ENCODE assay signal across 11 cellular contexts in genomic region chr10:32971536-32972091, GRCh38. TPM values are rescaled to one million over a fixed set of nuclear protein-coding genes. Genes with fewer than 3 reads are reported as not detected.
A peak's percentile ranks its signal among the peaks of the same experiment; 100 is the strongest.
DNase-seq lines count a peak whose midpoint lies in the region; ATAC-seq and TF ChIP-seq lines count a peak whose summit lies in the region.
"Had no signal": no experiment of that assay in that cellular context is flagged by ENCODE, and none has a peak within 500 bp of the region (broad histone marks: within the 10 kb centered on the region; RNA-seq: fewer than 3 reads in every experiment).

No MANE protein-coding gene starts in this region.

- WGBS in transverse colon (ENCODE audit: low coverage in 1 of 2), 2 donors, result 30 to 37% methylated on average over 6 of the region's 6 CpGs

- no peak for ATAC-seq in gastrocnemius medialis

- no peak for DNase-seq in activated CD4-positive, alpha-beta memory T cell treated with anti-CD3 and anti-CD28 coated beads, Interleukin-2, amount 10 ng/mL, durations not matched to agents 7 days and 5 days
- DNase-seq in activated CD4-positive, alpha-beta memory T cell treated with anti-CD3 and anti-CD28 coated beads for 36 hours, result no peak
- DNase-seq in NCI-H2227 (lab: John Stamatoyannopoulos, UW; ENCODE audit: unreplicated experiment) (peak; percentile 81), cardiac muscle cell (ENCODE audit: low read depth in 1 of 2, low spot score in 1 of 2) (peak in 1 of 2 donors; percentile 48), transverse colon (peak; percentile 42), NOMO-1 treated with DMSO at 0.1 percent for 48 hours (lab: John Stamatoyannopoulos, UW; ENCODE audit: unreplicated experiment) (no peak), gastrocnemius medialis (no peak)
- DNase-seq in activated CD8-positive, alpha-beta memory T cell treated with anti-CD3 and anti-CD28 coated beads, Interleukin-2, amount 50 U/mL, for 4 hours, result no peak
- DNase-seq: activated CD4-positive, alpha-beta T cell treated with anti-CD3 and anti-CD28 coated beads, Interleukin-2, amount 50 U/mL, for 1 hour; foreskin melanocyte; stimulated activated naive CD4-positive, alpha-beta T cell treated with Interleukin-2 at 50 U/mL for 16 hours had no signal

- intact Hi-C loops in activated CD4-positive, alpha-beta memory T cell treated with anti-CD3 and anti-CD28 coated beads for 36 hours (cut with micrococcal nuclease), result loop anchor here (1.0 kb wide), 1 partner anchor 12 kb away; no protein-coding TSS in a partner anchor
- intact Hi-C loops in transverse colon (cut with DNase I; ENCODE audit: low total_unique reads) (no loop called here), gastrocnemius medialis (cut with DNase I; ENCODE audit: low total_unique reads) (no loop called here)

- TF ChIP-seq POLR2A in transverse colon (IDR thresholded peaks at IDR 0.05) (peak; percentile 26), gastrocnemius medialis (IDR thresholded peaks at IDR 0.05) (no peak)

- H3K9me3 ChIP-seq in cardiac muscle cell (ENCODE audit: low read depth), result no peaks in the 10 kb centered on the region
- no peaks in the 10 kb centered on the region for H3K9me3 ChIP-seq in transverse colon
- H3K9me3 ChIP-seq in gastrocnemius medialis, result no peaks in the 10 kb centered on the region

- peaks cover 18% of the 10 kb centered on the region for H3K4me1 ChIP-seq in cardiac muscle cell (ENCODE audit: low read depth)
- peaks cover 0 to 35% (median 16%) of the 10 kb centered on the region in 4 donors for H3K4me1 ChIP-seq in transverse colon
- no peaks in the 10 kb centered on the region for H3K4me1 ChIP-seq in gastrocnemius medialis

- peaks cover 27% of the 10 kb centered on the region for H3K4me1 Mint-ChIP-seq in activated CD4-positive, alpha-beta memory T cell treated with anti-CD3 and anti-CD28 coated beads, Interleukin-2, amount 10 ng/mL, durations not matched to agents 7 days and 5 days
- peaks cover 33% of the 10 kb centered on the region for H3K4me1 Mint-ChIP-seq in activated CD4-positive, alpha-beta memory T cell treated with anti-CD3 and anti-CD28 coated beads for 36 hours (ENCODE audit: low read depth)

- no peak overlapping the region for H3K4me3 Mint-ChIP-seq in activated CD4-positive, alpha-beta memory T cell treated with anti-CD3 and anti-CD28 coated beads, Interleukin-2, amount 10 ng/mL, durations not matched to agents 7 days and 5 days
- H3K4me3 Mint-ChIP-seq in activated CD4-positive, alpha-beta memory T cell treated with anti-CD3 and anti-CD28 coated beads for 36 hours, result no peak overlapping the region

- CTCF ChIA-PET in activated CD4-positive, alpha-beta memory T cell treated with anti-CD3 and anti-CD28 coated beads, Interleukin-2, amount 10 ng/mL, durations not matched to agents 7 days and 5 days (lab: Charles Lee), result no interaction called here
- CTCF ChIA-PET in activated CD4-positive, alpha-beta memory T cell treated with anti-CD3 and anti-CD28 coated beads for 36 hours (lab: Charles Lee), result interaction anchor here (0.6 to 1.2 kb wide), 4 partner anchors 9 to 184 kb away, joined by 3 to 4 read pairs (median 4); no protein-coding TSS in a partner anchor

- H3K27me3 Mint-ChIP-seq in activated CD4-positive, alpha-beta memory T cell treated with anti-CD3 and anti-CD28 coated beads, Interleukin-2, amount 10 ng/mL, durations not matched to agents 7 days and 5 days, result no peaks in the 10 kb centered on the region
- no peaks in the 10 kb centered on the region for H3K27me3 Mint-ChIP-seq in activated CD4-positive, alpha-beta memory T cell treated with anti-CD3 and anti-CD28 coated beads for 36 hours

- no peaks in the 10 kb centered on the region for H3K9me3 Mint-ChIP-seq in activated CD4-positive, alpha-beta memory T cell treated with anti-CD3 and anti-CD28 coated beads, Interleukin-2, amount 10 ng/mL, durations not matched to agents 7 days and 5 days
- H3K9me3 Mint-ChIP-seq in activated CD4-positive, alpha-beta memory T cell treated with anti-CD3 and anti-CD28 coated beads for 36 hours, result no peaks in the 10 kb centered on the region

- H3K27ac Mint-ChIP-seq in activated CD4-positive, alpha-beta memory T cell treated with anti-CD3 and anti-CD28 coated beads, Interleukin-2, amount 10 ng/mL, durations not matched to agents 7 days and 5 days, result peak overlapping the region; percentile 38
- no peak overlapping the region for H3K27ac Mint-ChIP-seq in activated CD4-positive, alpha-beta memory T cell treated with anti-CD3 and anti-CD28 coated beads for 36 hours

- H3K36me3 Mint-ChIP-seq in activated CD4-positive, alpha-beta memory T cell treated with anti-CD3 and anti-CD28 coated beads, Interleukin-2, amount 10 ng/mL, durations not matched to agents 7 days and 5 days (ENCODE audit: low read depth), result no peaks in the 10 kb centered on the region
- no peaks in the 10 kb centered on the region for H3K36me3 Mint-ChIP-seq in activated CD4-positive, alpha-beta memory T cell treated with anti-CD3 and anti-CD28 coated beads for 36 hours

- no peak overlapping the region for H3K4me3 ChIP-seq in cardiac muscle cell
- peak overlapping the region in 1 of 4 donors; percentile 11 for H3K4me3 ChIP-seq in transverse colon
- no peak overlapping the region for H3K4me3 ChIP-seq in gastrocnemius medialis

- TF ChIP-seq CTCF in cardiac muscle cell (IDR thresholded peaks at IDR 0.05; ENCODE audit: low read depth, low read length), result no peak
- TF ChIP-seq CTCF in transverse colon (IDR thresholded peaks at IDR 0.05), result no peak
- TF ChIP-seq CTCF in gastrocnemius medialis (IDR thresholded peaks at IDR 0.05 in 4 of 5, conservative IDR thresholded peaks at IDR 0.05 in 1 of 5), result no peak

- POLR2A ChIA-PET in activated CD4-positive, alpha-beta memory T cell treated with anti-CD3 and anti-CD28 coated beads, Interleukin-2, amount 10 ng/mL, durations not matched to agents 7 days and 5 days (lab: Charles Lee), result interaction anchor here (1.2 to 2.6 kb wide), 3 partner anchors 9 to 20 kb away, joined by 3 to 13 read pairs (median 6); no protein-coding TSS in a partner anchor
- POLR2A ChIA-PET in activated CD4-positive, alpha-beta memory T cell treated with anti-CD3 and anti-CD28 coated beads for 36 hours (lab: Charles Lee), result interaction anchor here (0.6 to 1.0 kb wide), 2 partner anchors 9 to 12 kb away, joined by 5 read pairs; no protein-coding TSS in a partner anchor

- in situ Hi-C loops in transverse colon (cut with MboI; ENCODE audit: low pct_ligation_motif_present in 1 of 4, low pct_unique_long_range_greater_than_20kb in 1 of 4, low sequenced_read_pairs in 3 of 4) (no loop called here), gastrocnemius medialis (cut with MboI; ENCODE audit: low sequenced_read_pairs in 4 of 4) (no loop called here)

- H3K27me3 ChIP-seq in cardiac muscle cell, result no peaks in the 10 kb centered on the region
- H3K27me3 ChIP-seq in transverse colon, result no peaks in the 10 kb centered on the region
- H3K27me3 ChIP-seq in gastrocnemius medialis, result no peaks in the 10 kb centered on the region

- H3K27ac ChIP-seq in cardiac muscle cell (peak overlapping the region; percentile 45), transverse colon (peak overlapping the region; percentile 69 to 84 (median 80)), gastrocnemius medialis (no peak overlapping the region)

- H3K36me3 ChIP-seq in cardiac muscle cell (no peaks in the 10 kb centered on the region), transverse colon (no peaks in the 10 kb centered on the region), gastrocnemius medialis (no peaks in the 10 kb centered on the region)

- no peak for TF ChIP-seq EP300 in transverse colon (IDR thresholded peaks at IDR 0.05; ENCODE audit: low read depth)

RNA-seq across cellular contexts. Expression of gene ITGB1, which starts 13.6 kb away (rescaled TPM):
- total RNA-seq in activated CD4-positive, alpha-beta memory T cell treated with anti-CD3 and anti-CD28 coated beads, Interleukin-2, amount 10 ng/mL, durations not matched to agents 7 days and 5 days, result 100 to 1,000 TPM; 233 to 242 TPM
- 100 to 1,000 TPM; 113 to 117 TPM for total RNA-seq in activated CD4-positive, alpha-beta memory T cell treated with anti-CD3 and anti-CD28 coated beads for 36 hours
- total RNA-seq in cardiac muscle cell, result 490 and 576 TPM in 2 replicates
- 321 and 326 TPM in 2 replicates for polyA plus RNA-seq in cardiac muscle cell
- 100 to 1,000 TPM; 135 to 362 (median 252) TPM for total RNA-seq in transverse colon
- total RNA-seq in gastrocnemius medialis, result 100 to 1,000 TPM; 242 to 379 (median 368) TPM

Comparison
In these comparisons a context has a peak if more than half of its experiments do, and no peak if none do; other contexts are left out.
1. DNase-seq: peak in NCI-H2227 (single experiment) and transverse colon (single experiment); none in activated CD4-positive, alpha-beta memory T cell treated with anti-CD3 and anti-CD28 coated beads, Interleukin-2, amount 10 ng/mL, durations not matched to agents 7 days and 5 days (single experiment), activated CD4-positive, alpha-beta memory T cell treated with anti-CD3 and anti-CD28 coated beads for 36 hours (single experiment), NOMO-1 treated with DMSO at 0.1 percent for 48 hours (single experiment), gastrocnemius medialis (0 of 2) and activated CD8-positive, alpha-beta memory T cell treated with anti-CD3 and anti-CD28 coated beads, Interleukin-2, amount 50 U/mL, for 4 hours (single experiment).
2. H3K27ac ChIP-seq: peak in cardiac muscle cell (single experiment) and transverse colon (4 of 4); none in gastrocnemius medialis (0 of 4).